Comparison of ENCODE assay signal across 1 cellular context in the genomic region with DNA sequence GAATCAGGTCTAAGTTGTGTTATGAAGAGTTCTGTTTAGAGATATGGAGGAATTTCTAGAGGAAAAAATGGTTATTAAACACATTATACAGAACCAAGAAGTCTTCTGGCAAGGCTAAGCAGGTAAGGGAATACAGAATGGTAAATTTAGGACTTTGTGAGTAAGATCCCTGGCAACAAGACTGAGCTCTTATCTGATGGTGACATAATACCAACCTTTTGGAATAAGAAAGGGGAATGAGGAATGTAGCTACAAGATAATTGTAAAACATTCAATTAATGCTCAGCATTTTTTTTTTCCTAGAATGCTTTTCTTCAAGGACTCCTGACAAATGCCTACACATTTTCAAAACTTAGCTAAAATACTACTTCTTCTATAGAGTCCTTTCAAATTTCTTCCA.
TF ChIP-seq lines count a peak whose summit lies in the region.

No MANE protein-coding gene starts in this region.

TF ChIP-seq in GM12878, 131 proteins besides CTCF, POLR2A, EP300 and RAD21:
- TF ChIP-seq EZH2 (IDR thresholded peaks at IDR 0.05; ENCODE audit: borderline replicate concordance, control insufficient read depth, low read depth, low read length) = no peak
- TF ChIP-seq PKNOX1 (IDR thresholded peaks at IDR 0.05) = no peak
- TF ChIP-seq SPI1 (IDR thresholded peaks at IDR 0.05; ENCODE audit: borderline replicate concordance, insufficient read depth, low read depth, low read length) = no peak
- TF ChIP-seq KAT2A (conservative IDR thresholded peaks at IDR 0.05; ENCODE audit: control insufficient read depth, low read depth, low read length) = no peak
- no peak for TF ChIP-seq TCF7 (IDR thresholded peaks at IDR 0.05; ENCODE audit: borderline replicate concordance)
- no peak for TF ChIP-seq GABPA (IDR thresholded peaks at IDR 0.05; ENCODE audit: low read depth)
- no peak for TF ChIP-seq YBX1 (IDR thresholded peaks at IDR 0.05)
- no peak for TF ChIP-seq POLR2AphosphoS5 (IDR thresholded peaks at IDR 0.05; ENCODE audit: low read length)
- TF ChIP-seq, protein P1, sequence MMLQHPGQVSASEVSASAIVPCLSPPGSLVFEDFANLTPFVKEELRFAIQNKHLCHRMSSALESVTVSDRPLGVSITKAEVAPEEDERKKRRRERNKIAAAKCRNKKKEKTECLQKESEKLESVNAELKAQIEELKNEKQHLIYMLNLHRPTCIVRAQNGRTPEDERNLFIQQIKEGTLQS (IDR thresholded peaks at IDR 0.05; ENCODE audit: borderline replicate concordance, extremely low read depth, low read depth, low read length) = no peak
- no peak for TF ChIP-seq KLF5 (IDR thresholded peaks at IDR 0.05; ENCODE audit: partially characterized antibody)
- no peak for TF ChIP-seq MYC (IDR thresholded peaks at IDR 0.05; ENCODE audit: insufficient read depth, insufficient read length, insufficient replicate concordance, low read length, severe bottlenecking)
- no peak for TF ChIP-seq MYB (IDR thresholded peaks at IDR 0.05; ENCODE audit: borderline replicate concordance, low read depth, low read length)
- TF ChIP-seq ZBTB4 (CRISPR knock-in tag; IDR thresholded peaks at IDR 0.05) = no peak
- TF ChIP-seq, protein P2, sequence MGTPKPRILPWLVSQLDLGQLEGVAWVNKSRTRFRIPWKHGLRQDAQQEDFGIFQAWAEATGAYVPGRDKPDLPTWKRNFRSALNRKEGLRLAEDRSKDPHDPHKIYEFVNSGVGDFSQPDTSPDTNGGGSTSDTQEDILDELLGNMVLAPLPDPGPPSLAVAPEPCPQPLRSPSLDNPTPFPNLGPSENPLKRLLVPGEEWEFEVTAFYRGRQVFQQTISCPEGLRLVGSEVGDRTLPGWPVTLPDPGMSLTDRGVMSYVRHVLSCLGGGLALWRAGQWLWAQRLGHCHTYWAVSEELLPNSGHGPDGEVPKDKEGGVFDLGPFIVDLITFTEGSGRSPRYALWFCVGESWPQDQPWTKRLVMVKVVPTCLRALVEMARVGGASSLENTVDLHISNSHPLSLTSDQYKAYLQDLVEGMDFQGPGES (IDR thresholded peaks at IDR 0.05) = no peak
- TF ChIP-seq STAT3 (IDR thresholded peaks at IDR 0.05; ENCODE audit: low read depth, low read length) = no peak
- no peak for TF ChIP-seq STAT1 (conservative IDR thresholded peaks at IDR 0.05)
- no peak for TF ChIP-seq ZNF24 (IDR thresholded peaks at IDR 0.05)
- no peak for TF ChIP-seq RBBP5 (conservative IDR thresholded peaks at IDR 0.05)
- TF ChIP-seq HSF1 (IDR thresholded peaks at IDR 0.05; ENCODE audit: low read depth, low read length) = no peak
- TF ChIP-seq SREBF1 (IDR thresholded peaks at IDR 0.05; ENCODE audit: low read length) = no peak
TF ChIP-seq in GM12878: peak in this region for 0.
